In genomic region chr6:125769147-125769783, GRCh38 we compare ENCODE assay signal across 1 cellular context.
TF ChIP-seq lines count a peak whose summit lies in the region.

No MANE protein-coding gene starts in this region.

TF ChIP-seq in H1, 55 proteins besides CTCF, POLR2A, EP300 and RAD21:
- no peak for TF ChIP-seq SIRT6 (IDR thresholded peaks at IDR 0.05; ENCODE audit: low read length)
- TF ChIP-seq JUN (IDR thresholded peaks at IDR 0.05; ENCODE audit: low read depth, low read length) = no peak
- no peak for TF ChIP-seq NRF1 (IDR thresholded peaks at IDR 0.05; ENCODE audit: low read depth, low read length)
- no peak for TF ChIP-seq CBX5 (IDR thresholded peaks at IDR 0.05; ENCODE audit: low read depth, low read length)
- TF ChIP-seq EZH2 (IDR thresholded peaks at IDR 0.05; ENCODE audit: low read depth, low read length, severe bottlenecking) = no peak
- no peak for TF ChIP-seq POU5F1 (IDR thresholded peaks at IDR 0.05; ENCODE audit: low read depth, low read length)
- TF ChIP-seq SRF (IDR thresholded peaks at IDR 0.05; ENCODE audit: low read depth, low read length) = no peak
- TF ChIP-seq GTF2F1 (IDR thresholded peaks at IDR 0.05; ENCODE audit: borderline replicate concordance, low read depth, low read length) = no peak
- TF ChIP-seq RFX5 (IDR thresholded peaks at IDR 0.05; ENCODE audit: borderline replicate concordance, low read depth, low read length) = no peak
- TF ChIP-seq SP2 (IDR thresholded peaks at IDR 0.05; ENCODE audit: low read length) = no peak
- TF ChIP-seq ATF3 (IDR thresholded peaks at IDR 0.05; ENCODE audit: insufficient read depth, low read depth, low read length) = no peak
- no peak for TF ChIP-seq CBX8 (IDR thresholded peaks at IDR 0.05; ENCODE audit: borderline replicate concordance, low read depth, low read length)
- no peak for TF ChIP-seq USF2 (IDR thresholded peaks at IDR 0.05; ENCODE audit: low read length)
- no peak for TF ChIP-seq ZNF274 (IDR thresholded peaks at IDR 0.05; ENCODE audit: borderline replicate concordance, extremely low read depth, low read length)
